In genomic region chr14:96320605-96321004, GRCh38 we compare ENCODE assay signal across 18 cellular contexts.
"Had no signal": no experiment of that assay in that cellular context is flagged by ENCODE, and none has a peak within 500 bp of the region (broad histone marks: within the 10 kb centered on the region; RNA-seq: fewer than 3 reads in every experiment).

No MANE protein-coding gene starts in this region.

- DNase-seq: activated CD4-positive, alpha-beta T cell treated with anti-CD3 and anti-CD28 coated beads for 48 hours; activated CD4-positive, alpha-beta T cell treated with anti-CD3 and anti-CD28 coated beads, Interleukin-2, amount 50 U/mL, for 48 hours; activated CD4-positive, CD25-positive, alpha-beta regulatory T cell; activated effector memory CD4-positive, alpha-beta T cell treated with Interleukin-2 at 50 U/mL for 16 hours; activated naive CD4-positive, alpha-beta T cell; activated T-cell treated with anti-CD3 and anti-CD28 coated beads for 4 hours; amygdala; KBM-7; NCI-H1048; NCI-H1417; NCI-H1930; NCI-H345; NCI-H510A; NCI-H526 treated with DMSO at 0.1 percent for 48 hours; NCI-H82; SIG-M5; T1000 had no signal

- FAIRE-seq: astrocyte had no signal
